ENCODE assay signal across 8 cellular contexts in genomic region chr2:46615555-46616487, GRCh38. TPM values are rescaled to one million over a fixed set of nuclear protein-coding genes. Genes with fewer than 3 reads are reported as not detected.
DNase-seq lines count a peak whose midpoint lies in the region; ATAC-seq and TF ChIP-seq lines count a peak whose summit lies in the region.

No MANE protein-coding gene starts in this region.

- H3K9me3 ChIP-seq in OCI-LY1 (ENCODE audit: low read length) (no peaks in the 10 kb centered on the region), hepatocyte (ENCODE audit: low read depth) (no peaks in the 10 kb centered on the region)

- H3K27ac ChIP-seq in OCI-LY1 (ENCODE audit: low read depth, low read length, poor library complexity, severe bottlenecking): peak overlapping the region; percentile 62
- H3K27ac ChIP-seq in hepatocyte: peak overlapping the region; percentile 95
- peak overlapping the region; percentile 90 for H3K27ac ChIP-seq in rectal smooth muscle tissue (ENCODE audit: low read depth, low read length)

- H4K20me1 ChIP-seq in OCI-LY1 (ENCODE audit: insufficient read depth, low read length): no peaks in the 10 kb centered on the region
- H4K20me1 ChIP-seq in hepatocyte (ENCODE audit: insufficient read depth, poor library complexity, severe bottlenecking): no peaks in the 10 kb centered on the region

- H3K79me2 ChIP-seq in OCI-LY1 (ENCODE audit: insufficient read depth, low read length) (peaks cover 35% of the 10 kb centered on the region), hepatocyte (peaks cover 45% of the 10 kb centered on the region)

- TF ChIP-seq CTCF in OCI-LY1 (IDR thresholded peaks at IDR 0.05; ENCODE audit: low read length): peak; percentile 53
- TF ChIP-seq CTCF in hepatocyte (IDR thresholded peaks at IDR 0.05; ENCODE audit: poor library complexity): peak; percentile 42

- in situ Hi-C loops in ACHN (cut with HindIII; ENCODE audit: low pct_ligation_motif_present, low pct_unique_long_range_greater_than_20kb, low sequenced_read_pairs): no loop called here

- H3K4me1 ChIP-seq in OCI-LY1 (ENCODE audit: insufficient read depth, low read length, severe bottlenecking) (peaks cover 41% of the 10 kb centered on the region), hepatocyte (ENCODE audit: insufficient read depth) (peaks cover 10% of the 10 kb centered on the region), rectal smooth muscle tissue (ENCODE audit: control insufficient read depth, insufficient read depth, low read length) (peaks cover 6% of the 10 kb centered on the region)

- H3K4me2 ChIP-seq in OCI-LY1 (ENCODE audit: low read length): peak overlapping the region; percentile 95
- H3K4me2 ChIP-seq in hepatocyte: peak overlapping the region; percentile 94

- H3K9ac ChIP-seq in OCI-LY1 (ENCODE audit: low read length): peak overlapping the region; percentile 82
- peak overlapping the region; percentile 98 for H3K9ac ChIP-seq in rectal smooth muscle tissue (ENCODE audit: low read length)

- no peaks in the 10 kb centered on the region for H3F3A ChIP-seq in OCI-LY1 (ENCODE audit: insufficient read depth, low read length)

- ATAC-seq in GM18508 (IDR thresholded peaks at IDR 0.05; ENCODE audit: insufficient read depth, unreplicated experiment) (peak; percentile 6), HG02642 (IDR thresholded peaks at IDR 0.05; ENCODE audit: poor library complexity, unreplicated experiment) (no peak)

- H3K4me3 ChIP-seq in OCI-LY1 (ENCODE audit: low read depth, low read length, poor library complexity, severe bottlenecking) (peak overlapping the region; percentile 74), hepatocyte (peak overlapping the region; percentile 83), rectal smooth muscle tissue (ENCODE audit: low read length) (peak overlapping the region; percentile 99)

- H3K27me3 ChIP-seq in OCI-LY1 (ENCODE audit: insufficient read depth, low read length): no peaks in the 10 kb centered on the region
- H3K27me3 ChIP-seq in hepatocyte: no peaks in the 10 kb centered on the region
- no peaks in the 10 kb centered on the region for H3K27me3 ChIP-seq in rectal smooth muscle tissue (ENCODE audit: control insufficient read depth, insufficient read depth, low read length)

- H3K9me2 ChIP-seq in OCI-LY1 (ENCODE audit: low read depth, low read length) (no peaks in the 10 kb centered on the region), hepatocyte (replicated peaks; ENCODE audit: insufficient read depth) (no peaks in the 10 kb centered on the region)

- DNase-seq in ACHN (peak; percentile 47), amniotic epithelial cell (ENCODE audit: low read depth) (peak; percentile 4), hepatocyte (ENCODE audit: low spot score) (peak; percentile 43), NCI-H2081 treated with DMSO at 0.1 percent for 48 hours (lab: John Stamatoyannopoulos, UW) (no peak)

- WGBS in hepatocyte (ENCODE audit: low lambda C conversion rate, missing lambda C conversion rate): 14% methylated on average over 23 of the region's 23 CpGs

- no peak overlapping the region for H2AFZ ChIP-seq in OCI-LY1 (ENCODE audit: low read length)
- H2AFZ ChIP-seq in hepatocyte: peak overlapping the region; percentile 95

- H3K36me3 ChIP-seq in OCI-LY1 (ENCODE audit: insufficient read depth, low read length) (peaks cover 14% of the 10 kb centered on the region), hepatocyte (replicated peaks; ENCODE audit: insufficient read depth, low read depth) (no peaks in the 10 kb centered on the region), rectal smooth muscle tissue (ENCODE audit: control insufficient read depth, insufficient read depth, low read length) (peaks cover 13% of the 10 kb centered on the region)

RNA-seq across cellular contexts. Expression of gene PIGF, which starts 1.0 kb away (rescaled TPM):
- total RNA-seq in hepatocyte: 19.9 and 29.2 TPM in 2 replicates
- 40.3 and 53.7 TPM in 2 replicates for polyA plus RNA-seq in hepatocyte

RNA-seq across cellular contexts. Expression of gene CRIPT, which starts 1.2 kb away (rescaled TPM):
- 17.9 and 25.2 TPM in 2 replicates for total RNA-seq in hepatocyte
- 13.3 and 15.8 TPM in 2 replicates for polyA plus RNA-seq in hepatocyte
